Comparison of ENCODE assay signal across 21 cellular contexts in the genomic region with DNA sequence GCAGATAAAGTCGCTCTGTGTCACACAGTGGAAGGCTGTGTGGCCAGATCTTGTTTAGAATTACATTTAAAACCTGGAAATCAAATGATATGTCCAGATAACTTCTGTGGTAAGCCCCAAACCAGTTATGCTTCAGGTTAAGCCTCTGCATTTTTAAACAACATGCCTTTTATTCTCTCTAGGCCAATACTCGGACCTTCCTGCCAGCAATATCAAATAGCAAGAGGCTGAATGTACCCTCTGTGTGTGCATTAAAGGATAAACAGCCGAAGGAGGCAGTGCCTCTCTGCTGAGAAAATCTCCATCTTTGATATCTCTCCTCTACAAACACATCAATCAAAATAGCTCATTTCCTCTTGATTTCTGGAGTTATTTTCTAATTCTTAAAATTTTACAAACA.
"Had no signal": no experiment of that assay in that cellular context is flagged by ENCODE, and none has a peak within 500 bp of the region (broad histone marks: within the 10 kb centered on the region; RNA-seq: fewer than 3 reads in every experiment).

No MANE protein-coding gene starts in this region.

- DNase-seq: Karpas-422, KG1, MG63, NCI-H1092, NCI-H1105 treated with DMSO at 0.1 percent for 48 hours, NCI-H1417 treated with DMSO at 0.1 percent for 48 hours, NCI-H187, NCI-H2029, NCI-H2081 treated with DMSO at 0.1 percent for 48 hours, NCI-H2171, NCI-H226, NCI-H446, NCI-H510A, NCI-H524 treated with DMSO at 0.1 percent for 48 hours, NCI-H69, NCI-H774, Right ventricle myocardium superior, RPMI8226, SIG-M5, SK-N-SH had no signal

- H3K27ac ChIP-seq: SJSA1 had no signal

- H3K9me3 ChIP-seq: MG63, SJSA1, SK-N-SH had no signal

- H3K36me3 ChIP-seq: MG63, SJSA1 had no signal

- H3K4me1 ChIP-seq: SJSA1 had no signal

- H3K4me2 ChIP-seq: SK-N-SH had no signal

- H3K9ac ChIP-seq: SK-N-SH had no signal

- H3K27me3 ChIP-seq: MG63 had no signal

- H3K4me3 ChIP-seq: MG63, SJSA1 had no signal
